Comparison of ENCODE assay signal across 6 cellular contexts in the genomic region with DNA sequence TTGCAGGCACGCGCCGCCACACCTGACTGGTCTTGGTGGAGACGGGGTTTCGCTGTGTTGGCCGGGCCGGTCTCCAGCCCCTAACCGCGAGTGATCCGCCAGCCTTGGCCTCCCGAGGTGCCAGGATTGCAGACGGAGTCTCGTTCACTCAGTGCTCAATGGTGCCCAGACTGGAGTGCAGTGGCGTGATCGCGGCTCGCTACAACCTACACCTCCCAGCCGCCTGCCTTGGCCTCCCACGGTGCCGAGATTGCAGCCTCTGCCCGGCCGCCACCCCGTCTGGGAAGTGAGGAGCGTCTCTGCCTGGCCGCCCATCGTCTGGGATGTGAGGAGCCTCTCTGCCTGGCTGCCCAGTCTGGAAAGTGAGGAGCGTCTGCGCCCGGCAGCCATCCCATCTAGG. TPM values are rescaled to one million over a fixed set of nuclear protein-coding genes. Genes with fewer than 3 reads are reported as not detected.
DNase-seq lines count a peak whose midpoint lies in the region; ATAC-seq, FAIRE-seq and TF ChIP-seq lines count a peak whose summit lies in the region.
"Not testable (repeated sequence)": the region's sequence is repeated elsewhere in the genome, so short reads cannot be mapped to it uniquely, and the experiment has no call there.
"Had no signal": no experiment of that assay in that cellular context is flagged by ENCODE, and none has a peak within 500 bp of the region (broad histone marks: within the 10 kb centered on the region; RNA-seq: fewer than 3 reads in every experiment).

No MANE protein-coding gene starts in this region.

- not testable (repeated sequence) for H3K79me2 ChIP-seq in HepG2 (ENCODE audit: insufficient read depth, low read length)

- not testable (repeated sequence) for DNase-seq in HepG2 (ENCODE audit: low spot score)

- FAIRE-seq in HepG2 (lab: Jason Lieb, UNC), result not testable (repeated sequence)

- not testable (repeated sequence) for BruUV-seq in HepG2 (replicated peaks; lab: Mats Ljungman, UMichigan)

- H3K4me3 ChIP-seq in HepG2 (replicated peaks in 1 of 3; ENCODE audit: insufficient read depth in 1 of 3, low read depth in 2 of 3, low read length in 3 of 3), result not testable (repeated sequence)

- not testable (repeated sequence) for H2AFZ ChIP-seq in HepG2 (ENCODE audit: low read length)

- H3K9me3 ChIP-seq in HepG2 (ENCODE audit: low read length), result not testable (repeated sequence)

- intact Hi-C loops in HepG2 (cut with micrococcal nuclease; ENCODE audit: unreplicated experiment), result not testable (repeated sequence)

- H3K27me3 ChIP-seq in HepG2 (ENCODE audit: control insufficient read depth in 1 of 2, insufficient read depth in 2 of 2, low read length in 2 of 2), result not testable (repeated sequence)

- H3K4me2 ChIP-seq in HepG2 (ENCODE audit: low read depth, low read length), result not testable (repeated sequence)

- TF ChIP-seq POLR2A in HepG2 (IDR thresholded peaks at IDR 0.05; ENCODE audit: insufficient read depth in 1 of 2, low read depth in 2 of 2, low read length in 2 of 2), result not testable (repeated sequence)

- not testable (repeated sequence) for ATAC-seq in HepG2

- H3K9ac ChIP-seq in HepG2 (ENCODE audit: insufficient read depth, low read depth, low read length), result not testable (repeated sequence)

- CTCF ChIA-PET in HepG2 (lab: Yijun Ruan, JAX; ENCODE audit: low intra/inter-chr PET ratio, low total read pairs), result not testable (repeated sequence)

- TF ChIP-seq EP300 in HepG2 (IDR thresholded peaks at IDR 0.05; ENCODE audit: low read depth in 2 of 2, low read length in 2 of 2); HepG2 (CRISPR knock-in tag; IDR thresholded peaks at IDR 0.05; ENCODE audit: borderline replicate concordance): not testable (repeated sequence)

- not testable (repeated sequence) for H3K27ac ChIP-seq in HepG2 (ENCODE audit: extremely low read length, insufficient read depth, low read length)

- H4K20me1 ChIP-seq in HepG2 (ENCODE audit: insufficient read depth, low read length), result not testable (repeated sequence)

- POLR2A ChIA-PET in HepG2 (lab: Yijun Ruan, JAX), result not testable (repeated sequence)

- peaks cover 23% of the 10 kb centered on the region for H3K4me1 ChIP-seq in HepG2 (ENCODE audit: insufficient read depth, low read length)

- not testable (repeated sequence) for TF ChIP-seq RAD21 in HepG2 (CRISPR knock-in tag; IDR thresholded peaks at IDR 0.05)

- 97% methylated on average over 5 of the region's 29 CpGs for WGBS in HepG2 (ENCODE audit: low lambda C conversion rate)

- not testable (repeated sequence) for H3K36me3 ChIP-seq in HepG2 (replicated peaks in 1 of 2; ENCODE audit: control insufficient read depth in 1 of 2, insufficient read depth in 2 of 2, low read length in 2 of 2)

- in situ Hi-C loops in HepG2 (cut with HindIII; ENCODE audit: extremely low pct_ligation_motif_present, low pct_unique_long_range_greater_than_20kb), result not testable (repeated sequence)

- not testable (repeated sequence) for TF ChIP-seq CTCF in HepG2 (CRISPR knock-in tag; IDR thresholded peaks at IDR 0.05)

TF ChIP-seq in HepG2, 621 proteins besides CTCF, POLR2A, EP300 and RAD21:
- TF ChIP-seq, protein P1, sequence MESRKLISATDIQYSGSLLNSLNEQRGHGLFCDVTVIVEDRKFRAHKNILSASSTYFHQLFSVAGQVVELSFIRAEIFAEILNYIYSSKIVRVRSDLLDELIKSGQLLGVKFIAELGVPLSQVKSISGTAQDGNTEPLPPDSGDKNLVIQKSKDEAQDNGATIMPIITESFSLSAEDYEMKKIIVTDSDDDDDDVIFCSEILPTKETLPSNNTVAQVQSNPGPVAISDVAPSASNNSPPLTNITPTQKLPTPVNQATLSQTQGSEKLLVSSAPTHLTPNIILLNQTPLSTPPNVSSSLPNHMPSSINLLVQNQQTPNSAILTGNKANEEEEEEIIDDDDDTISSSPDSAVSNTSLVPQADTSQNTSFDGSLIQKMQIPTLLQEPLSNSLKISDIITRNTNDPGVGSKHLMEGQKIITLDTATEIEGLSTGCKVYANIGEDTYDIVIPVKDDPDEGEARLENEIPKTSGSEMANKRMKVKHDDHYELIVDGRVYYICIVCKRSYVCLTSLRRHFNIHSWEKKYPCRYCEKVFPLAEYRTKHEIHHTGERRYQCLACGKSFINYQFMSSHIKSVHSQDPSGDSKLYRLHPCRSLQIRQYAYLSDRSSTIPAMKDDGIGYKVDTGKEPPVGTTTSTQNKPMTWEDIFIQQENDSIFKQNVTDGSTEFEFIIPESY (CRISPR knock-in tag; IDR thresholded peaks at IDR 0.05), result peak; percentile 55

RNA-seq across cellular contexts. Expression of a gene that starts 30.4 kb away (rescaled TPM):
- total RNA-seq in HepG2 (2016; rRNA removed; fragmentation: Illumina TruSeq; extraction: Trizol), result 0.13 and 0.15 TPM in 2 replicates
- total RNA-seq in HepG2 (2016; cell fraction: cytosol; rRNA removed; fragmentation: Illumina TruSeq; extraction: Trizol; ENCODE audit: low read depth), result not detected in 2 replicates
- not detected in 2 replicates for total RNA-seq in HepG2 (2016; cell fraction: insoluble cytoplasmic fraction; rRNA removed; fragmentation: Illumina TruSeq; extraction: Trizol)
- not detected in 2 replicates for total RNA-seq in HepG2 (2016; cell fraction: membrane; rRNA removed; fragmentation: Illumina TruSeq; extraction: Trizol)
- 0.66 TPM in 1 of 2 replicates, not detected in the other for total RNA-seq in HepG2 (2016; cell fraction: nucleus; rRNA removed; fragmentation: Illumina TruSeq; extraction: Trizol)
- 0.29 and 0.50 TPM in 2 replicates for polyA plus RNA-seq in HepG2 (2011; rRNA removed)
- polyA plus RNA-seq in HepG2 (2011; cell fraction: cytosol; rRNA removed), result 0.13 and 0.29 TPM in 2 replicates
- polyA plus RNA-seq in HepG2 (2011; cell fraction: nucleus; rRNA removed), result 2.9 and 3.6 TPM in 2 replicates
- polyA plus RNA-seq in HepG2 (2012), result 0.28 and 0.29 TPM in 2 replicates
- not detected in 2 replicates for polyA plus RNA-seq in HepG2 (2016; cell fraction: cytosol; fragmentation: Illumina TruSeq; extraction: Trizol; ENCODE audit: low read depth)
- polyA plus RNA-seq in HepG2 (2016; cell fraction: insoluble cytoplasmic fraction; fragmentation: Illumina TruSeq; extraction: Trizol; ENCODE audit: low read depth), result not detected in 2 replicates
- not detected in 2 replicates for polyA plus RNA-seq in HepG2 (2016; cell fraction: membrane; fragmentation: Illumina TruSeq; extraction: Trizol; ENCODE audit: low read depth)
- polyA plus RNA-seq in HepG2 (2016; cell fraction: nucleus; fragmentation: Illumina TruSeq; extraction: Trizol; ENCODE audit: insufficient read depth, low read depth), result 0.59 TPM in 1 of 2 replicates, not detected in the other
- 0.37 and 2.3 TPM in 2 replicates for polyA minus RNA-seq in HepG2 (2011; rRNA and poly(A)+ RNA removed; ENCODE audit: low replicate concordance)
- polyA minus RNA-seq in HepG2 (2011; cell fraction: cytosol; rRNA and poly(A)+ RNA removed), result not detected in 2 replicates
- 1.2 and 3.0 TPM in 2 replicates for polyA minus RNA-seq in HepG2 (2011; cell fraction: nucleus; rRNA and poly(A)+ RNA removed)
- total RNA-seq: CD4-positive, alpha-beta T cell had no signal
- polyA plus RNA-seq: AG04450; CD14-positive monocyte; CD4-positive, alpha-beta memory T cell; CD8-positive, alpha-beta memory T cell had no signal

RNA-seq across cellular contexts. Expression of a gene that starts 47.7 kb away (rescaled TPM):
- total RNA-seq in HepG2 (2016; rRNA removed; fragmentation: Illumina TruSeq; extraction: Trizol), result 37.3 and 39.9 TPM in 2 replicates
- total RNA-seq in HepG2 (2016; cell fraction: cytosol; rRNA removed; fragmentation: Illumina TruSeq; extraction: Trizol; ENCODE audit: low read depth), result 5.3 and 5.4 TPM in 2 replicates
- total RNA-seq in HepG2 (2016; cell fraction: insoluble cytoplasmic fraction; rRNA removed; fragmentation: Illumina TruSeq; extraction: Trizol), result 34.7 and 39.3 TPM in 2 replicates
- total RNA-seq in HepG2 (2016; cell fraction: membrane; rRNA removed; fragmentation: Illumina TruSeq; extraction: Trizol), result 18.9 and 19.3 TPM in 2 replicates
- 16.9 and 19.9 TPM in 2 replicates for total RNA-seq in HepG2 (2016; cell fraction: nucleus; rRNA removed; fragmentation: Illumina TruSeq; extraction: Trizol)
- 11.9 and 13.1 TPM in 2 replicates for polyA plus RNA-seq in HepG2 (2011; rRNA removed)
- 9.7 and 11.4 TPM in 2 replicates for polyA plus RNA-seq in HepG2 (2011; cell fraction: cytosol; rRNA removed)
- 9.3 and 9.8 TPM in 2 replicates for polyA plus RNA-seq in HepG2 (2011; cell fraction: nucleus; rRNA removed)
- polyA plus RNA-seq in HepG2 (2012), result 7.2 and 9.5 TPM in 2 replicates
- polyA plus RNA-seq in HepG2 (2016; cell fraction: cytosol; fragmentation: Illumina TruSeq; extraction: Trizol; ENCODE audit: low read depth), result 3.1 and 3.2 TPM in 2 replicates
- 28.6 and 29.3 TPM in 2 replicates for polyA plus RNA-seq in HepG2 (2016; cell fraction: insoluble cytoplasmic fraction; fragmentation: Illumina TruSeq; extraction: Trizol; ENCODE audit: low read depth)
- polyA plus RNA-seq in HepG2 (2016; cell fraction: membrane; fragmentation: Illumina TruSeq; extraction: Trizol; ENCODE audit: low read depth), result 8.0 and 8.8 TPM in 2 replicates
- 26.7 and 27.4 TPM in 2 replicates for polyA plus RNA-seq in HepG2 (2016; cell fraction: nucleus; fragmentation: Illumina TruSeq; extraction: Trizol; ENCODE audit: insufficient read depth, low read depth)
- 8.3 and 9.3 TPM in 2 replicates for polyA minus RNA-seq in HepG2 (2011; rRNA and poly(A)+ RNA removed; ENCODE audit: low replicate concordance)
- polyA minus RNA-seq in HepG2 (2011; cell fraction: cytosol; rRNA and poly(A)+ RNA removed), result 16.9 and 17.1 TPM in 2 replicates
- 11.1 and 13.6 TPM in 2 replicates for polyA minus RNA-seq in HepG2 (2011; cell fraction: nucleus; rRNA and poly(A)+ RNA removed)
